8 cellular contexts compared by ENCODE assay signal in genomic region chr7:135662373-135663114, GRCh38. TPM values are rescaled to one million over a fixed set of nuclear protein-coding genes. Genes with fewer than 3 reads are reported as not detected.
DNase-seq lines count a peak whose midpoint lies in the region; TF ChIP-seq lines count a peak whose summit lies in the region.

TSS of gene STMP1 (plus strand) at chr7:135662514.

- H3K9ac ChIP-seq in MM.1S (ENCODE audit: low read length), result peak within 1 kb of the TSS; percentile 87

- H3K9me2 ChIP-seq in MM.1S (replicated peaks; ENCODE audit: insufficient read depth, low read length), result no peaks in the 10 kb centered on the region

- H3K27ac ChIP-seq in MM.1S (ENCODE audit: low read length) (peak within 1 kb of the TSS; percentile 30; the same call in 1 of the 2 replicates), stomach (peak within 1 kb of the TSS; percentile 90 to 96 (median 95))

- H3K4me3 ChIP-seq in MM.1S (ENCODE audit: low read length) (peak within 1 kb of the TSS; percentile 98), fibroblast of villous mesenchyme (ENCODE audit: low read depth, low read length) (peak within 1 kb of the TSS; percentile 86), stomach (peak within 1 kb of the TSS; percentile 77 to 96 (median 84))

- peaks cover 33% of the 10 kb centered on the region for H3K4me1 Mint-ChIP-seq in neural crest cell

- H3K4me3 Mint-ChIP-seq in neural crest cell, result peak within 1 kb of the TSS; percentile 96

- peak in 1 of 4 donors; percentile 89 for TF ChIP-seq POLR2A in stomach (IDR thresholded peaks at IDR 0.05)

- H3K36me3 ChIP-seq in MM.1S (replicated peaks; ENCODE audit: insufficient read depth, low read length) (no peaks in the 10 kb centered on the region), stomach (peaks cover 0 to 9% (median 0%) of the 10 kb centered on the region in 4 donors)

- TF ChIP-seq CTCF in MM.1S (IDR thresholded peaks at IDR 0.05; ENCODE audit: low read length) (peak; percentile 70; the same call in 1 of the 2 replicates), fibroblast of villous mesenchyme (IDR thresholded peaks at IDR 0.05; ENCODE audit: insufficient read depth, low read depth, low read length) (peak; percentile 72), neural crest cell (conservative IDR thresholded peaks at IDR 0.05) (peak; percentile 78), stomach (IDR thresholded peaks at IDR 0.05) (peak in 4 of 7 experiments; percentile 82 to 90 (median 87))

- no peaks in the 10 kb centered on the region for H3K9me3 Mint-ChIP-seq in neural crest cell

- H3K36me3 Mint-ChIP-seq in neural crest cell (ENCODE audit: low read depth), result no peaks in the 10 kb centered on the region

- no peak for TF ChIP-seq EP300 in stomach (IDR thresholded peaks at IDR 0.05)

- no peaks in the 10 kb centered on the region for H4K20me1 ChIP-seq in MM.1S (ENCODE audit: insufficient read depth, low read length)

- peak within 1 kb of the TSS; percentile 81 for H3K4me2 ChIP-seq in MM.1S (ENCODE audit: low read depth, low read length)

- H3K4me1 ChIP-seq in MM.1S (ENCODE audit: low read length) (0 out of 2 replicates have a peak, but pooled peaks cover 7% of the 10 kb centered on the region), stomach (peaks cover 15 to 53% (median 31%) of the 10 kb centered on the region in 4 donors)

- H3K27me3 Mint-ChIP-seq in neural crest cell (ENCODE audit: low read depth), result no peaks in the 10 kb centered on the region

- H3K9me3 ChIP-seq in MM.1S (replicated peaks; ENCODE audit: insufficient read depth, low read length) (no peaks in the 10 kb centered on the region), stomach (no peaks in the 10 kb centered on the region)

- H3K79me2 ChIP-seq in MM.1S (ENCODE audit: low read length), result peaks cover 43% of the 10 kb centered on the region

- H3F3A ChIP-seq in MM.1S (ENCODE audit: insufficient read depth, low read length), result peaks cover 8% of the 10 kb centered on the region

- H3K27ac Mint-ChIP-seq in neural crest cell (ENCODE audit: unreplicated experiment), result peak within 1 kb of the TSS; percentile 98

- intact Hi-C loops in stomach (cut with DNase I; ENCODE audit: low total_unique reads), result loop anchor here (10.0 kb wide), 1 partner anchor 322 kb away; no protein-coding TSS in a partner anchor

- H3K27me3 ChIP-seq in MM.1S (replicated peaks; ENCODE audit: insufficient read depth, low read length) (no peaks in the 10 kb centered on the region), stomach (no peaks in the 10 kb centered on the region)

- peak within 1 kb of the TSS; percentile 98 for H2AFZ ChIP-seq in MM.1S (ENCODE audit: low read length)

- WGBS in stomach, 5 donors, result 0 to 1% (median 0%) methylated on average over 37 to 60 of the region's 60 CpGs

- DNase-seq in GM03348 (ENCODE audit: low spot score), result peak; percentile 98
- DNase-seq in HCEC 1CT, result peak; percentile 94
- peak; percentile 99 for DNase-seq in MM.1S
- DNase-seq in SIG-M5 treated with dmso at 0.1 percent for 504 hours (lab: John Stamatoyannopoulos, UW; ENCODE audit: unreplicated experiment), result peak; percentile 89
- DNase-seq in activated gamma-delta T cell treated with Interleukin-2 at 50 U/mL for 16 hours, result peak; percentile 97
- peak; percentile 95 for DNase-seq in fibroblast of villous mesenchyme (ENCODE audit: low read depth)
- DNase-seq in neural crest cell (ENCODE audit: low read depth, low spot score), result peak; percentile 98
- peak; percentile 97 for DNase-seq in stomach

RNA-seq across cellular contexts. Expression of gene STMP1, which starts in this region (rescaled TPM):
- 18.6 and 19.0 TPM in 2 replicates for total RNA-seq in fibroblast of villous mesenchyme
- 58.9 and 62.2 TPM in 2 replicates for total RNA-seq in neural crest cell
- total RNA-seq in stomach, result 10 to 100 TPM in 4 of 5 donors, 1 to 10 TPM in 1; 3.5 to 20.7 (median 12.7) TPM
- polyA plus RNA-seq in stomach, result 10 to 100 TPM; 29.9 to 42.0 (median 33.7) TPM

Comparison
In these comparisons a context has a peak if more than half of its experiments do, and no peak if none do; other contexts are left out.
1. Peak in every context shown above with its lines: DNase-seq, H3K4me3 ChIP-seq and H3K27ac ChIP-seq.